In the genomic region with DNA sequence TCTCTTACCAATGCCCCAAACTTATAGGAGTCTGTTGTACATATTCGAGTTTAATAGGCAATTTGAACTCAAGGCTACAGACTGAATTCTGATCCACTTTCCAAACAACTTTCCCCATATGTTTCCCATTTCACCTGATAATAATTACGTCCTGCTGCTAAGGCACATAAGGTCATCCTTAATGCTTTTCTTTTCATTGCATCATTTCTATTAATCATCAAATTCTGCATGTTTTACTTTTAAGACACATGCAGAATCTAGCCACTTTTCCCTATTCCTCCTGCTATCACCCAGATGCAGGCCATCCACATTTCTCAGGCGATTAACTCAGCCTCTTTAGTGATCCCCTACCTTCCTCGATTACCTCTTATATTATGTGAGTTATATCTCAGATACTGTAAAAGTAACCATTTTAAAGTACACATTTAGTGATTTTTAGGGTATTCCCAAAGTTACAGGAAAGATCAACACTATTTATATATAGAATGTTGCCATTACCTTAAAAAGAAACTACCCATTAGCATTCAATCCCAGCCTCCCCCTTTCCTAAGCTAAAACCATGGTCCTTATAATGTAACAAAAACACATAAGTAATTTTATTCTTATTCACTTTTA, we compare ENCODE assay signal across 1 cellular context.
A peak's percentile ranks its signal among the peaks of the same experiment; 100 is the strongest.
TF ChIP-seq lines count a peak whose summit lies in the region.

No MANE protein-coding gene starts in this region.

TF ChIP-seq in K562, 482 proteins besides CTCF, POLR2A, EP300 and RAD21 (continued from another document):
- TF ChIP-seq, protein P1, sequence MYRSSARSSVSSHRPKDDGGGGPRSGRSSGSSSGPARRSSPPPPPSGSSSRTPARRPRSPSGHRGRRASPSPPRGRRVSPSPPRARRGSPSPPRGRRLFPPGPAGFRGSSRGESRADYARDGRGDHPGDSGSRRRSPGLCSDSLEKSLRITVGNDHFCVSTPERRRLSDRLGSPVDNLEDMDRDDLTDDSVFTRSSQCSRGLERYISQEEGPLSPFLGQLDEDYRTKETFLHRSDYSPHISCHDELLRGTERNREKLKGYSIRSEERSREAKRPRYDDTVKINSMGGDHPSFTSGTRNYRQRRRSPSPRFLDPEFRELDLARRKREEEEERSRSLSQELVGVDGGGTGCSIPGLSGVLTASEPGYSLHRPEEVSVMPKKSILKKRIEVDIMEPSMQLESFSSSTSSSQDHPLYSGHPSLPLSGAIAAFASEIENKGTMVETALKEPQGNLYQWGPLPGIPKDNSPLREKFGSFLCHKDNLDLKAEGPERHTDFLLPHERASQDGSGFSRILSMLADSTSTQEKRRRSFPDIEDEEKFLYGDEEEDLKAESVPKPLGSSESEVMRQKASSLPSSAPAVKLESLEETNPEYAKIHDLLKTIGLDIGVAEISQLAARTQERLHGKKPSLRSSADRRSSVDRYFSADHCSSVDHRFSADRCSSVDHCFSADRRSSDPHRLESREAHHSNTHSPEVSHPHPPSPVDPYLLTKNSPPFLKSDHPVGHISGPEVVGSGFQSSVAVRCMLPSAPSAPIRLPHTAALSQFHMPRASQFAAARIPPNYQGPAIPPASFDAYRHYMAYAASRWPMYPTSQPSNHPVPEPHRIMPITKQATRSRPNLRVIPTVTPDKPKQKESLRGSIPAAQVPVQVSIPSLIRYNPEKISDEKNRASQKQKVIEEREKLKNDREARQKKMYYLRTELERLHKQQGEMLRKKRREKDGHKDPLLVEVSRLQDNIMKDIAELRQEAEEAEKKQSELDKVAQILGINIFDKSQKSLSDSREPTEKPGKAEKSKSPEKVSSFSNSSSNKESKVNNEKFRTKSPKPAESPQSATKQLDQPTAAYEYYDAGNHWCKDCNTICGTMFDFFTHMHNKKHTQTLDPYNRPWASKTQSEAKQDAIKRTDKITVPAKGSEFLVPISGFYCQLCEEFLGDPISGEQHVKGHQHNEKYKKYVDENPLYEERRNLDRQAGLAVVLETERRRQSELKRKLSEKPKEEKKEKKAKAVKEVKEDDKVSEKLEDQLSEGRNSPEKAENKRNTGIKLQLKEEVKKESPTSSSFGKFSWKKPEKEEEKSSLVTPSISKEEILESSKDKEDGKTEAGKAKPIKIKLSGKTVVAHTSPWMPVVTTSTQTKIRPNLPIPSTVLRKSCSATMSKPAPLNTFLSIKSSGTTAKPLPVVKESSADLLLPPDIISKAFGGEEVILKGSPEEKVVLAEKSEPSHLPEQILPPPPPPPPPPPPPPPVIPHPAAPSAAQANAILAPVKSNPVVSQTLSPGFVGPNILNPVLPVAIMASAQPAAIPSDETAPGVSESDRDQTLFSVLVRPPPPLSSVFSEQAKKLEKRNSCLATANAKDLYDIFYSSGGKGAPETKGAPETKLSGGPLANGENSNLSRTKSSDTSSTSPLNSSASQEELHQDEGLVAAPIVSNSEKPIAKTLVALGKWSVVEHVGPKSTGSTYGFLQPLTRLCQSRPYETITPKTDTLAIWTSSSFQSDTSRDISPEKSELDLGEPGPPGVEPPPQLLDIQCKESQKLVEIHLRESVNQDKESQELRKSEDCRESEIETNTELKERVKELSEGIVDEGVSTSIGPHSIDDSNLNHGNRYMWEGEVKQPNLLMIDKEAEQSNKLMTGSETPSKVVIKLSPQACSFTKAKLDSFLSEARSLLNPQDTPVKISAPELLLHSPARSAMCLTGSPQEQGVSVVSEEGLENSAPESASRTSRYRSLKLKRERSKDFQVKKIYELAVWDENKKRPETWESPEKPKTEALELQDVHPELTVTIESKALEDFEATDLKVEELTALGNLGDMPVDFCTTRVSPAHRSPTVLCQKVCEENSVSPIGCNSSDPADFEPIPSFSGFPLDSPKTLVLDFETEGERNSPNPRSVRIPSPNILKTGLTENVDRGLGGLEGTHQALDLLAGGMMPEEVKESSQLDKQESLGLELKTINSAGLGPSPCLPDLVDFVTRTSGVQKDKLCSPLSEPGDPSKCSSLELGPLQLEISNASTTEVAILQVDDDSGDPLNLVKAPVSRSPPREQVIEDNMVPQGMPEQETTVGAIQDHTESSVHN (IDR thresholded peaks at IDR 0.05; ENCODE audit: borderline replicate concordance in 1 of 2, low read depth in 1 of 2): peak; percentile 9 to 63; a peak in 1 of 4 replicates
